2 cellular contexts compared by ENCODE assay signal in genomic region chr11:1582909-1583308, GRCh38. TPM values are rescaled to one million over a fixed set of nuclear protein-coding genes. Genes with fewer than 3 reads are reported as not detected.
"Had no signal": no experiment of that assay in that cellular context is flagged by ENCODE, and none has a peak within 500 bp of the region (broad histone marks: within the 10 kb centered on the region; RNA-seq: fewer than 3 reads in every experiment).

No MANE protein-coding gene starts in this region.

RNA-seq across cellular contexts. Expression of gene KRTAP5-1, which starts 2.2 kb away (rescaled TPM):
- total RNA-seq: G401, GM12878 had no signal
- polyA plus RNA-seq: GM12878 had no signal

RNA-seq across cellular contexts. Expression of gene KRTAP5-2, which starts 15.2 kb away (rescaled TPM):
- total RNA-seq: G401, GM12878 had no signal
- polyA plus RNA-seq: GM12878 had no signal

RNA-seq across cellular contexts. Expression of gene KRTAP5-3, which starts 25.4 kb away (rescaled TPM):
- total RNA-seq: G401, GM12878 had no signal
- polyA plus RNA-seq: GM12878 had no signal

RNA-seq across cellular contexts. Expression of gene KRTAP5-4, which starts 39.0 kb away (rescaled TPM):
- total RNA-seq: G401, GM12878 had no signal
- polyA plus RNA-seq: GM12878 had no signal
